8 cellular contexts compared by ENCODE assay signal in genomic region chr3:30644615-30645014, GRCh38. TPM values are rescaled to one million over a fixed set of nuclear protein-coding genes. Genes with fewer than 3 reads are reported as not detected.
DNase-seq lines count a peak whose midpoint lies in the region; ATAC-seq and TF ChIP-seq lines count a peak whose summit lies in the region.

No MANE protein-coding gene starts in this region.

- H3K27ac ChIP-seq in psoas muscle, result peak overlapping the region; percentile 65

- ATAC-seq in HG03097 (IDR thresholded peaks at IDR 0.05; ENCODE audit: low FRiP score, unreplicated experiment) (peak; percentile 78), T-helper 17 cell (peak; percentile 78), psoas muscle (peak in 1 of 4 donors; percentile 45)

- H3K4me1 ChIP-seq in psoas muscle, result peaks cover 46% of the 10 kb centered on the region

- DNase-seq in activated T-cell treated with anti-CD3 and anti-CD28 coated beads for 4 hours (peak; percentile 43), T-helper 17 cell (no peak), endothelial cell (ENCODE audit: low spot score) (no peak), psoas muscle (peak in 1 of 2 donors; percentile 38), DMS53 (lab: John Stamatoyannopoulos, UW) (no peak), NCI-H446 treated with DMSO at 0.1 percent for 48 hours (lab: John Stamatoyannopoulos, UW) (no peak)
- no peak for DNase-seq in activated T-cell treated with anti-CD3 and anti-CD28 coated beads, Interleukin-2, amount 50 U/mL, for 1 hour

- H3K27ac Mint-ChIP-seq in T-helper 17 cell, result peak overlapping the region; percentile 92
- no peak overlapping the region for H3K27ac Mint-ChIP-seq in endothelial cell (ENCODE audit: unreplicated experiment)

- 2 to 5% (median 2%) methylated on average over 2 of the region's 2 CpGs for WGBS in psoas muscle, 3 donors

- H3K27me3 ChIP-seq in psoas muscle (ENCODE audit: insufficient read depth in 3 of 3, low read length in 2 of 3), result no peaks in the 10 kb centered on the region

- intact Hi-C loops in psoas muscle (cut with DNase I), result loop anchor here in 1 of 2 donors (5.0 kb wide), 1 partner anchor 37 kb away; the partner anchor contains the start of gene TGFBR2

- peaks cover 7 to 41% of the 10 kb centered on the region in 2 donors for H3K36me3 ChIP-seq in psoas muscle (ENCODE audit: insufficient read depth in 1 of 2, low read depth in 1 of 2)

- H3K4me3 ChIP-seq in psoas muscle, result no peak overlapping the region

- H3K36me3 Mint-ChIP-seq in T-helper 17 cell (ENCODE audit: low read depth) (peaks cover 10% of the 10 kb centered on the region), endothelial cell (ENCODE audit: low read depth, unreplicated experiment) (peaks cover 49% of the 10 kb centered on the region)

- H3K27me3 Mint-ChIP-seq in T-helper 17 cell, result no peaks in the 10 kb centered on the region
- H3K27me3 Mint-ChIP-seq in endothelial cell (ENCODE audit: unreplicated experiment), result peaks cover 5% of the 10 kb centered on the region

- H3K4me3 Mint-ChIP-seq in T-helper 17 cell, result peak overlapping the region; percentile 81
- H3K4me3 Mint-ChIP-seq in endothelial cell (ENCODE audit: unreplicated experiment), result peak overlapping the region; percentile 81

- TF ChIP-seq CTCF in endothelial cell (IDR thresholded peaks at IDR 0.05; ENCODE audit: unreplicated experiment) (no peak), psoas muscle (IDR thresholded peaks at IDR 0.05) (no peak)

- H3K4me1 Mint-ChIP-seq in T-helper 17 cell, result peaks cover 62% of the 10 kb centered on the region
- peaks cover 52% of the 10 kb centered on the region for H3K4me1 Mint-ChIP-seq in endothelial cell (ENCODE audit: unreplicated experiment)

- no peaks in the 10 kb centered on the region for H3K9me3 ChIP-seq in T-helper 17 cell (ENCODE audit: control insufficient read depth, low read length, poor library complexity, severe bottlenecking)
- H3K9me3 ChIP-seq in psoas muscle, result no peaks in the 10 kb centered on the region

- no peaks in the 10 kb centered on the region for H3K9me3 Mint-ChIP-seq in endothelial cell (ENCODE audit: unreplicated experiment)

RNA-seq across cellular contexts. Expression of gene TGFBR2, which starts 38.2 kb away (rescaled TPM):
- total RNA-seq in T-helper 17 cell (10 to 100 TPM; 58.4 to 74.5 TPM), endothelial cell (ENCODE audit: unreplicated experiment) (68.7 TPM), psoas muscle (10 to 100 TPM; 36.0 to 51.8 (median 44.6) TPM)
- polyA plus RNA-seq in psoas muscle, result 10 to 100 TPM; 19.7 to 58.8 (median 23.4) TPM
